ENCODE assay signal across 11 cellular contexts in the genomic region with DNA sequence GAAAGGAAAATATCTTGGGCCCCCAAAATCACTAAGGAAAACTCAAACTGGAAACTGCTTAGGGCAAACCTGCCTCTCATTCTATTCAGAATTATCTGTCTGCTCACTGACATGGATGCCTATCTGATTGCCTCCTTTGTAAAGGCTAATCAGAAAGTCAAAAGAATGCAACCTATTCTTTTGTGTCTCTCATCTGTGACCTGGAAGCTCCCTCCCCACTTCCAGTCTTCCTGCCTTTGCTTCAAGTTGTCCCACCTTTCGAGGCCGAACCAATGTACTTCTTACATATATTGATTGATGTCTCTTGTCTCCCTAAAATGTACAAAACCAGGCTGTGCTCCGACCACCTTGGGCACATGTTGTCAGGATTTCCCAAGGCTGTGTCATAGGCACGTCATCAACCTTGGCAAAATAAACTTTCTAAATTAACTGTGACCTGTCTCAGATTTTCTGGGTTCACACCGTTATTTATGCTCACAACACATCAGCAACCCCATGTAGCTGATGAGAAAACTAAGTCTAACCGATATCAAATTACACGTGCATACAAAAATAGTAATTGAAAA.
DNase-seq lines count a peak whose midpoint lies in the region; ATAC-seq and TF ChIP-seq lines count a peak whose summit lies in the region.
"Had no signal": no experiment of that assay in that cellular context is flagged by ENCODE, and none has a peak within 500 bp of the region (broad histone marks: within the 10 kb centered on the region; RNA-seq: fewer than 3 reads in every experiment).

No MANE protein-coding gene starts in this region.

- DNase-seq in GM23338 (ENCODE audit: low spot score) (peak; percentile 73), astrocyte of the spinal cord (ENCODE audit: low read depth, low spot score) (peak; percentile 6), iPS-NIHi11 (ENCODE audit: low spot score) (peak; percentile 8), AG08396 (ENCODE audit: low spot score) (no peak), HCEC 1CT (no peak), endothelial cell (ENCODE audit: low spot score) (no peak)
- DNase-seq: CD8-positive, alpha-beta memory T cell; NCI-H1930; NCI-H524; SIG-M5 had no signal

- H3K4me1 Mint-ChIP-seq in GM23338 (peaks cover 17% of the 10 kb centered on the region; the same call in 2 of the 3 replicates), endothelial cell (ENCODE audit: unreplicated experiment) (no peaks in the 10 kb centered on the region)
- H3K4me1 Mint-ChIP-seq: CD8-positive, alpha-beta memory T cell had no signal

- H3K36me3 Mint-ChIP-seq in GM23338 (ENCODE audit: low read depth) (peaks cover 26% of the 10 kb centered on the region), endothelial cell (ENCODE audit: low read depth, unreplicated experiment) (peaks cover 5% of the 10 kb centered on the region)

- H3F3A ChIP-seq in GM23338 (replicated peaks; ENCODE audit: low read depth), result no peaks in the 10 kb centered on the region

- peaks cover 5% of the 10 kb centered on the region; the same call in 1 of the 2 replicates for H3K9me2 ChIP-seq in GM23338 (ENCODE audit: insufficient read depth)

- peak overlapping the region; percentile 40 for H3K4me2 ChIP-seq in GM23338

- H3K4me3 ChIP-seq in GM23338 (0 out of 2 replicates have a peak overlapping the region, but pooled peaks have one; percentile 3), astrocyte of the spinal cord (ENCODE audit: low read depth, low read length) (no peak overlapping the region)

- in situ Hi-C loops in astrocyte of the spinal cord (cut with HindIII; ENCODE audit: low sequenced_read_pairs), result no loop called here

- no peaks in the 10 kb centered on the region for H3K27me3 ChIP-seq in GM23338 (ENCODE audit: insufficient read depth)

- no peak overlapping the region for H2AFZ ChIP-seq in GM23338

- peak; percentile 92 for ATAC-seq in GM23338
- no peak for ATAC-seq in HG03039 (IDR thresholded peaks at IDR 0.05; ENCODE audit: unreplicated experiment)

- H3K27ac Mint-ChIP-seq in GM23338 (peak overlapping the region; percentile 88), endothelial cell (ENCODE audit: unreplicated experiment) (no peak overlapping the region)
- H3K27ac Mint-ChIP-seq: CD8-positive, alpha-beta memory T cell had no signal

- TF ChIP-seq CTCF in GM23338 (conservative IDR thresholded peaks at IDR 0.05; ENCODE audit: low read depth in 2 of 2) (no peak), astrocyte of the spinal cord (IDR thresholded peaks at IDR 0.05; ENCODE audit: low read depth, low read length) (no peak), endothelial cell (IDR thresholded peaks at IDR 0.05; ENCODE audit: unreplicated experiment) (no peak)

- peaks cover 15% of the 10 kb centered on the region; the same call in 1 of the 2 replicates for H3K36me3 ChIP-seq in GM23338 (ENCODE audit: insufficient read depth)

- 0 out of 3 replicates have a peak overlapping the region, but pooled peaks have one; percentile 5 for H3K4me3 Mint-ChIP-seq in GM23338
- no peak overlapping the region for H3K4me3 Mint-ChIP-seq in endothelial cell (ENCODE audit: unreplicated experiment)
- H3K4me3 Mint-ChIP-seq: CD8-positive, alpha-beta memory T cell had no signal

- H4K20me1 ChIP-seq in GM23338 (replicated peaks; ENCODE audit: insufficient read depth), result no peaks in the 10 kb centered on the region

- peaks cover 8% of the 10 kb centered on the region; the same call in 1 of the 2 replicates for H3K4me1 ChIP-seq in GM23338 (ENCODE audit: insufficient read depth)

- peaks cover 2% of the 10 kb centered on the region for H3K27me3 Mint-ChIP-seq in GM23338 (ENCODE audit: insufficient read depth, low read depth, poor library complexity)
- H3K27me3 Mint-ChIP-seq in endothelial cell (ENCODE audit: unreplicated experiment), result no peaks in the 10 kb centered on the region

- H3K79me2 ChIP-seq in GM23338 (replicated peaks; ENCODE audit: insufficient read depth), result no peaks in the 10 kb centered on the region

- H3K9me3 Mint-ChIP-seq in GM23338, result peaks cover 24% of the 10 kb centered on the region
- H3K9me3 Mint-ChIP-seq in endothelial cell (ENCODE audit: unreplicated experiment), result peaks cover 3% of the 10 kb centered on the region

- peak overlapping the region; percentile 86 for H3K27ac ChIP-seq in GM23338 (ENCODE audit: low read depth)

TF ChIP-seq in GM23338, 12 proteins besides CTCF, POLR2A, EP300 and RAD21 (continues in another document):
- TF ChIP-seq, protein P1, sequence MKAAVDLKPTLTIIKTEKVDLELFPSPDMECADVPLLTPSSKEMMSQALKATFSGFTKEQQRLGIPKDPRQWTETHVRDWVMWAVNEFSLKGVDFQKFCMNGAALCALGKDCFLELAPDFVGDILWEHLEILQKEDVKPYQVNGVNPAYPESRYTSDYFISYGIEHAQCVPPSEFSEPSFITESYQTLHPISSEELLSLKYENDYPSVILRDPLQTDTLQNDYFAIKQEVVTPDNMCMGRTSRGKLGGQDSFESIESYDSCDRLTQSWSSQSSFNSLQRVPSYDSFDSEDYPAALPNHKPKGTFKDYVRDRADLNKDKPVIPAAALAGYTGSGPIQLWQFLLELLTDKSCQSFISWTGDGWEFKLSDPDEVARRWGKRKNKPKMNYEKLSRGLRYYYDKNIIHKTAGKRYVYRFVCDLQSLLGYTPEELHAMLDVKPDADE (IDR thresholded peaks at IDR 0.05), result no peak
- TF ChIP-seq ZNF462 (CRISPR knock-in tag; IDR thresholded peaks at IDR 0.05) (peak; percentile 65; the same call in 1 of the 2 replicates), NANOG (IDR thresholded peaks at IDR 0.05; ENCODE audit: borderline replicate concordance) (peak; percentile 71), EZH2phosphoT487 (IDR thresholded peaks at IDR 0.05; ENCODE audit: unreplicated experiment) (no peak), CREB1 (CRISPR knock-in tag; IDR thresholded peaks at IDR 0.05; ENCODE audit: low read depth) (peak; percentile 50)

Comparison
In these comparisons a context has a peak if more than half of its experiments do, and no peak if none do; other contexts are left out.
1. DNase-seq: peak in GM23338 (single experiment), astrocyte of the spinal cord (single experiment) and iPS-NIHi11 (single experiment); none in AG08396 (single experiment), HCEC 1CT (single experiment) and endothelial cell (single experiment).